Comparison of ENCODE assay signal across 16 cellular contexts in the genomic region with DNA sequence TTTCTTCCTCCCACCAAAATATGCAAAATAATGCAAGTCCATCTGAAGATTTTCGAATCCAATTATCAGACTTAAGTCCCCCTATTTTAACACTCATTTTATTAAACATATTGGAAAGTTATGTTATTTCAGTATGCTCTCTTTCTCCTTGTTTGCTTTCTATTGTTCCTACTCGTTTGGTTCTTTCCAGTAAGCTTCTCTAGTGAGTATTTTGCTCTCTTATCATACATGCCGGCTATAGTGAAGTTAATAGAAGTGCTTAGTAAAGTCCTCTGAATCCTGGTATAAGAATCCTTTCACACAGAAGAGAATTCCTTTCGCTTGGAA. TPM values are rescaled to one million over a fixed set of nuclear protein-coding genes. Genes with fewer than 3 reads are reported as not detected.
DNase-seq lines count a peak whose midpoint lies in the region; ATAC-seq and TF ChIP-seq lines count a peak whose summit lies in the region.
"Had no signal": no experiment of that assay in that cellular context is flagged by ENCODE, and none has a peak within 500 bp of the region (broad histone marks: within the 10 kb centered on the region; RNA-seq: fewer than 3 reads in every experiment).

No MANE protein-coding gene starts in this region.

- TF ChIP-seq POLR2A in heart left ventricle (IDR thresholded peaks at IDR 0.05) (no peak), esophagus muscularis mucosa (IDR thresholded peaks at IDR 0.05; ENCODE audit: low read depth) (no peak), ovary (IDR thresholded peaks at IDR 0.05) (no peak)

- peaks cover 0 to 30% (median 0%) of the 10 kb centered on the region in 12 donors for H3K4me1 ChIP-seq in heart left ventricle
- peaks cover 4 to 38% (median 22%) of the 10 kb centered on the region in 4 donors for H3K4me1 ChIP-seq in esophagus muscularis mucosa
- peaks cover 8% of the 10 kb centered on the region for H3K4me1 ChIP-seq in ovary (ENCODE audit: insufficient read depth)
- H3K4me1 ChIP-seq in upper lobe of right lung = peaks cover 32% of the 10 kb centered on the region

- H3K27ac Mint-ChIP-seq in activated T-cell treated with anti-CD3 and anti-CD28 coated beads, Interleukin-2, amount 50 U/mL, for 24 hours = no peak overlapping the region
- no peak overlapping the region for H3K27ac Mint-ChIP-seq in activated T-helper 1 cell treated with anti-CD3 and anti-CD28 coated beads, Interleukin-12 subunit alpha, Interleukin-12 subunit beta, Interleukin-2, Interleukin-4 antibody, amounts not matched to agents 30 ng/mL and 10 ng/mL and 1 ng/mL, durations not matched to agents 14 hours and 24 hours and 36 hours
- H3K27ac Mint-ChIP-seq: nephron progenitor cell; stimulated activated naive CD8-positive, alpha-beta T cell treated with anti-CD3 and anti-CD28 coated beads, Interleukin-15, amount 100 ng/mL, for 72 hours had no signal

- H3K4me3 ChIP-seq in heart left ventricle (peak overlapping the region in 10 of 12 donors; percentile 6 to 62 (median 48)), esophagus muscularis mucosa (peak overlapping the region; percentile 40 to 58 (median 44)), ovary (peak overlapping the region; percentile 40), upper lobe of right lung (peak overlapping the region; percentile 49)

- no peaks in the 10 kb centered on the region for H3K9me3 Mint-ChIP-seq in activated T-cell treated with anti-CD3 and anti-CD28 coated beads, Interleukin-2, amount 50 U/mL, for 24 hours
- no peaks in the 10 kb centered on the region for H3K9me3 Mint-ChIP-seq in activated T-helper 1 cell treated with anti-CD3 and anti-CD28 coated beads, Interleukin-12 subunit alpha, Interleukin-12 subunit beta, Interleukin-2, Interleukin-4 antibody, amounts not matched to agents 30 ng/mL and 10 ng/mL and 1 ng/mL, durations not matched to agents 14 hours and 24 hours and 36 hours
- H3K9me3 Mint-ChIP-seq: nephron progenitor cell; stimulated activated naive CD8-positive, alpha-beta T cell treated with anti-CD3 and anti-CD28 coated beads, Interleukin-15, amount 100 ng/mL, for 72 hours had no signal

- no peak overlapping the region for H3K4me3 Mint-ChIP-seq in activated T-cell treated with anti-CD3 and anti-CD28 coated beads, Interleukin-2, amount 50 U/mL, for 24 hours
- no peak overlapping the region for H3K4me3 Mint-ChIP-seq in activated T-helper 1 cell treated with anti-CD3 and anti-CD28 coated beads, Interleukin-12 subunit alpha, Interleukin-12 subunit beta, Interleukin-2, Interleukin-4 antibody, amounts not matched to agents 30 ng/mL and 10 ng/mL and 1 ng/mL, durations not matched to agents 14 hours and 24 hours and 36 hours
- H3K4me3 Mint-ChIP-seq: nephron progenitor cell; stimulated activated naive CD8-positive, alpha-beta T cell treated with anti-CD3 and anti-CD28 coated beads, Interleukin-15, amount 100 ng/mL, for 72 hours had no signal

- H3K36me3 ChIP-seq in heart left ventricle (no peaks in the 10 kb centered on the region), esophagus muscularis mucosa (no peaks in the 10 kb centered on the region), ovary (no peaks in the 10 kb centered on the region), upper lobe of right lung (no peaks in the 10 kb centered on the region)

- ATAC-seq in heart left ventricle (no peak), upper lobe of right lung (no peak), GM19467 (IDR thresholded peaks at IDR 0.05; ENCODE audit: unreplicated experiment) (no peak)
- ATAC-seq: PC-3; stimulated activated naive CD8-positive, alpha-beta T cell treated with anti-CD3 and anti-CD28 coated beads, Interleukin-15, amount 100 ng/mL, for 72 hours had no signal

- H3K4me1 Mint-ChIP-seq in activated T-cell treated with anti-CD3 and anti-CD28 coated beads, Interleukin-2, amount 50 U/mL, for 24 hours (ENCODE audit: low read depth) = peaks cover 7% of the 10 kb centered on the region
- no peaks in the 10 kb centered on the region for H3K4me1 Mint-ChIP-seq in activated T-helper 1 cell treated with anti-CD3 and anti-CD28 coated beads, Interleukin-12 subunit alpha, Interleukin-12 subunit beta, Interleukin-2, Interleukin-4 antibody, amounts not matched to agents 30 ng/mL and 10 ng/mL and 1 ng/mL, durations not matched to agents 14 hours and 24 hours and 36 hours (ENCODE audit: low read depth)
- H3K4me1 Mint-ChIP-seq: nephron progenitor cell; stimulated activated naive CD8-positive, alpha-beta T cell treated with anti-CD3 and anti-CD28 coated beads, Interleukin-15, amount 100 ng/mL, for 72 hours had no signal

- peaks cover 32% of the 10 kb centered on the region for H3K27me3 Mint-ChIP-seq in activated T-cell treated with anti-CD3 and anti-CD28 coated beads, Interleukin-2, amount 50 U/mL, for 24 hours
- peaks cover 15% of the 10 kb centered on the region for H3K27me3 Mint-ChIP-seq in activated T-helper 1 cell treated with anti-CD3 and anti-CD28 coated beads, Interleukin-12 subunit alpha, Interleukin-12 subunit beta, Interleukin-2, Interleukin-4 antibody, amounts not matched to agents 30 ng/mL and 10 ng/mL and 1 ng/mL, durations not matched to agents 14 hours and 24 hours and 36 hours (ENCODE audit: insufficient read depth)

- TF ChIP-seq CTCF in heart left ventricle (IDR thresholded peaks at IDR 0.05) (no peak), esophagus muscularis mucosa (IDR thresholded peaks at IDR 0.05) (no peak), ovary (IDR thresholded peaks at IDR 0.05) (no peak), upper lobe of right lung (IDR thresholded peaks at IDR 0.05) (no peak)

- H3K36me3 Mint-ChIP-seq in activated T-cell treated with anti-CD3 and anti-CD28 coated beads, Interleukin-2, amount 50 U/mL, for 24 hours (ENCODE audit: low read depth) = no peaks in the 10 kb centered on the region
- H3K36me3 Mint-ChIP-seq in activated T-helper 1 cell treated with anti-CD3 and anti-CD28 coated beads, Interleukin-12 subunit alpha, Interleukin-12 subunit beta, Interleukin-2, Interleukin-4 antibody, amounts not matched to agents 30 ng/mL and 10 ng/mL and 1 ng/mL, durations not matched to agents 14 hours and 24 hours and 36 hours (ENCODE audit: low read depth) = no peaks in the 10 kb centered on the region

- 46 to 52% (median 49%) methylated on average over 4 of the region's 4 CpGs for WGBS in heart left ventricle, 4 donors
- 46% methylated on average over 4 of the region's 4 CpGs for WGBS in esophagus muscularis mucosa
- 3 to 5% (median 3%) methylated on average over 4 of the region's 4 CpGs for WGBS in ovary, 3 donors

- H3K27me3 ChIP-seq in heart left ventricle (no peaks in the 10 kb centered on the region), esophagus muscularis mucosa (no peaks in the 10 kb centered on the region), ovary (no peaks in the 10 kb centered on the region), upper lobe of right lung (no peaks in the 10 kb centered on the region)

- no peak for TF ChIP-seq EP300 in esophagus muscularis mucosa (IDR thresholded peaks at IDR 0.05)
- no peak for TF ChIP-seq EP300 in ovary (IDR thresholded peaks at IDR 0.05)

- intact Hi-C loops in heart left ventricle (cut with DNase I) (loop anchor here in 2 of 10 donors (5.0 to 10.0 kb wide), 5 partner anchors 35 to 88 kb away; no protein-coding TSS in a partner anchor), cardiac septum (cut with DNase I) (loop anchor here (10.0 kb wide), 1 partner anchor 62 kb away; no protein-coding TSS in a partner anchor), esophagus muscularis mucosa (cut with DNase I) (no loop called here), ovary (cut with DNase I) (loop anchor here in 1 of 4 donors (10.0 kb wide), 1 partner anchor 62 kb away; no protein-coding TSS in a partner anchor), upper lobe of right lung (cut with DNase I) (no loop called here)
- intact Hi-C loops in activated T-helper 1 cell treated with anti-CD3 and anti-CD28 coated beads, Interleukin-12 subunit alpha, Interleukin-12 subunit beta, Interleukin-2, Interleukin-4 antibody, amounts not matched to agents 30 ng/mL and 10 ng/mL and 1 ng/mL, durations not matched to agents 14 hours and 24 hours and 36 hours (cut with micrococcal nuclease) = no loop called here

- DNase-seq in heart left ventricle = no peak
- DNase-seq in cardiac septum (ENCODE audit: low spot score) = no peak
- DNase-seq in esophagus muscularis mucosa (ENCODE audit: extremely low spot score) = no peak
- no peak for DNase-seq in ovary
- DNase-seq in upper lobe of right lung = no peak
- DNase-seq in activated T-cell treated with anti-CD3 and anti-CD28 coated beads, Interleukin-2, amount 50 U/mL, for 24 hours = no peak
- DNase-seq in activated T-helper 1 cell treated with anti-CD3 and anti-CD28 coated beads, Interleukin-12 subunit alpha, Interleukin-12 subunit beta, Interleukin-2, Interleukin-4 antibody, amounts not matched to agents 30 ng/mL and 10 ng/mL and 1 ng/mL, durations not matched to agents 14 hours and 24 hours and 36 hours (ENCODE audit: low spot score) = no peak
- DNase-seq: amygdala; DMS79 treated with DMSO at 0.1 percent for 48 hours; NCI-H2171; nephron progenitor cell; PC-3; stimulated activated CD4-positive, alpha-beta T cell treated with anti-CD3 and anti-CD28 coated beads, Interleukin-4, amount 100 ng/mL, for 1 hour; stimulated activated naive CD8-positive, alpha-beta T cell treated with anti-CD3 and anti-CD28 coated beads, Interleukin-15, amount 100 ng/mL, for 72 hours had no signal

- H3K27ac ChIP-seq in heart left ventricle (peak overlapping the region in 11 of 12 donors; percentile 7 to 81 (median 53)), esophagus muscularis mucosa (replicated peaks in 1 of 4) (peak overlapping the region; percentile 50 to 62 (median 52)), ovary (peak overlapping the region in 1 of 2 donors; percentile 52), upper lobe of right lung (peak overlapping the region; percentile 79)
- H3K27ac ChIP-seq: epithelial cell of prostate had no signal

- H3K9me3 ChIP-seq in heart left ventricle (no peaks in the 10 kb centered on the region), esophagus muscularis mucosa (no peaks in the 10 kb centered on the region), ovary (no peaks in the 10 kb centered on the region), upper lobe of right lung (no peaks in the 10 kb centered on the region)

RNA-seq across cellular contexts. Expression of gene ALDH1A1, which starts 0.5 kb away (rescaled TPM):
- total RNA-seq in heart left ventricle (10 to 100 TPM in 5 of 9 donors, 1 to 10 TPM in 4; 5.3 to 37.5 (median 12.6) TPM), cardiac septum (6.2 TPM), esophagus muscularis mucosa (10 to 100 TPM; 66.4 to 97.5 (median 82.3) TPM), ovary (100 to 1,000 TPM; 116 to 301 (median 183) TPM), upper lobe of right lung (212 TPM)
- polyA plus RNA-seq in heart left ventricle (10 to 100 TPM in 1 of 2 donors, 1 to 10 TPM in 1; 2.2 to 17.2 TPM), ovary (100 to 1,000 TPM; 223 to 271 TPM)
- not detected in 2 replicates for total RNA-seq in activated T-helper 1 cell treated with anti-CD3 and anti-CD28 coated beads, Interleukin-12 subunit alpha, Interleukin-12 subunit beta, Interleukin-2, Interleukin-4 antibody, amounts not matched to agents 30 ng/mL and 10 ng/mL and 1 ng/mL, durations not matched to agents 14 hours and 24 hours and 36 hours
- total RNA-seq: PC-3 had no signal
